In the genomic region with DNA sequence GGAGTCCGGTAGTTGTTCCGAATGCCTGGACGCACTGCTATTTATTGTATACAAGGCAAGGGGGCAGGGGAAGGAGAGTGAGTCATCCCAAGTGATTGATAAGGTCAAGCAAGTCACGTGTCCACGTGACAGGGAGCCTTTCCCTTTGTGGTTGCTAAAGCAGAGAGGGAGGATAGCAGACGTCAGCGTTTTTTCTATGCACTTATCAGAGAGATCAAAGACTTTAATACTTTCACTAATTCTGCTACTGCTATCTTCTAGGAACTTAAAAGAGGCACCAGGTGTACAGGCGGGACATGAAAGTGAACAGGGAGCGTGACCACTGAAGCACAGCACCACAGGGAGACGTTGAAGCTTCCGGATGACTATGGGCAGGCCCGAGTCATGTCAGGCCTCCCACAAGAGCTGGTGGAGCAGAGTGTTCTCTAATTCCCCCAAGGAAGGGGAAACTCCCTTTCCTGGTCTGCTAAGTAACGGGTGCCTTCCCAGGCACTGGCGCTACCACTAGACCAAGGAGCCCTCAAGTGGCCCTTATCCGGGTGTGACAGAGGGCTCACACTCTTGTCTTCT, we compare ENCODE assay signal across 2 cellular contexts.
TF ChIP-seq lines count a peak whose summit lies in the region.
"Not testable (repeated sequence)": the region's sequence is repeated elsewhere in the genome, so short reads cannot be mapped to it uniquely, and the experiment has no call there.

No MANE protein-coding gene starts in this region.

TF ChIP-seq in HEK293, 187 proteins besides CTCF, POLR2A, EP300 and RAD21:
- TF ChIP-seq ZNF366 (tag by site-specific recombination; conservative IDR thresholded peaks at IDR 0.05) (0 out of 2 replicates have a peak, but pooled peaks have one; percentile 22), ZEB2 (tag by site-specific recombination; IDR thresholded peaks at IDR 0.05) (0 out of 2 replicates have a peak, but pooled peaks have one; percentile 30), WT1 (tag by site-specific recombination; IDR thresholded peaks at IDR 0.05) (peak; percentile 47), ZNF394 (tag by site-specific recombination; IDR thresholded peaks at IDR 0.05; ENCODE audit: borderline replicate concordance) (0 out of 2 replicates have a peak, but pooled peaks have one; percentile 20), ZBTB8A (tag by site-specific recombination; IDR thresholded peaks at IDR 0.05) (peak; percentile 76), PRDM1 (tag by site-specific recombination; IDR thresholded peaks at IDR 0.05) (peak; percentile 37; the same call in 1 of the 2 replicates), OSR2 (tag by site-specific recombination; IDR thresholded peaks at IDR 0.05) (0 out of 2 replicates have a peak, but pooled peaks have one; percentile 32), KLF10 (tag by site-specific recombination; IDR thresholded peaks at IDR 0.05) (0 out of 2 replicates have a peak, but pooled peaks have one; percentile 33), ZFP69B (tag by site-specific recombination; IDR thresholded peaks at IDR 0.05) (0 out of 2 replicates have a peak, but pooled peaks have one; percentile 48), ZNF629 (tag by site-specific recombination; IDR thresholded peaks at IDR 0.05) (0 out of 2 replicates have a peak, but pooled peaks have one; percentile 40), KLF8 (tag by site-specific recombination; IDR thresholded peaks at IDR 0.05) (0 out of 2 replicates have a peak, but pooled peaks have one; percentile 16), TCF7L2 (IDR thresholded peaks at IDR 0.05; ENCODE audit: borderline replicate concordance, low read depth, low read length) (peak; percentile 95), SP7 (tag by site-specific recombination; IDR thresholded peaks at IDR 0.05) (0 out of 2 replicates have a peak, but pooled peaks have one; percentile 48)
- TF ChIP-seq, protein P1, sequence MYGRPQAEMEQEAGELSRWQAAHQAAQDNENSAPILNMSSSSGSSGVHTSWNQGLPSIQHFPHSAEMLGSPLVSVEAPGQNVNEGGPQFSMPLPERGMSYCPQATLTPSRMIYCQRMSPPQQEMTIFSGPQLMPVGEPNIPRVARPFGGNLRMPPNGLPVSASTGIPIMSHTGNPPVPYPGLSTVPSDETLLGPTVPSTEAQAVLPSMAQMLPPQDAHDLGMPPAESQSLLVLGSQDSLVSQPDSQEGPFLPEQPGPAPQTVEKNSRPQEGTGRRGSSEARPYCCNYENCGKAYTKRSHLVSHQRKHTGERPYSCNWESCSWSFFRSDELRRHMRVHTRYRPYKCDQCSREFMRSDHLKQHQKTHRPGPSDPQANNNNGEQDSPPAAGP (tag by site-specific recombination; IDR thresholded peaks at IDR 0.05): peak; percentile 32; the same call in 1 of the 2 replicates
- TF ChIP-seq, protein P2, sequence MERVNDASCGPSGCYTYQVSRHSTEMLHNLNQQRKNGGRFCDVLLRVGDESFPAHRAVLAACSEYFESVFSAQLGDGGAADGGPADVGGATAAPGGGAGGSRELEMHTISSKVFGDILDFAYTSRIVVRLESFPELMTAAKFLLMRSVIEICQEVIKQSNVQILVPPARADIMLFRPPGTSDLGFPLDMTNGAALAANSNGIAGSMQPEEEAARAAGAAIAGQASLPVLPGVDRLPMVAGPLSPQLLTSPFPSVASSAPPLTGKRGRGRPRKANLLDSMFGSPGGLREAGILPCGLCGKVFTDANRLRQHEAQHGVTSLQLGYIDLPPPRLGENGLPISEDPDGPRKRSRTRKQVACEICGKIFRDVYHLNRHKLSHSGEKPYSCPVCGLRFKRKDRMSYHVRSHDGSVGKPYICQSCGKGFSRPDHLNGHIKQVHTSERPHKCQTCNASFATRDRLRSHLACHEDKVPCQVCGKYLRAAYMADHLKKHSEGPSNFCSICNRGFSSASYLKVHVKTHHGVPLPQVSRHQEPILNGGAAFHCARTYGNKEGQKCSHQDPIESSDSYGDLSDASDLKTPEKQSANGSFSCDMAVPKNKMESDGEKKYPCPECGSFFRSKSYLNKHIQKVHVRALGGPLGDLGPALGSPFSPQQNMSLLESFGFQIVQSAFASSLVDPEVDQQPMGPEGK (tag by site-specific recombination; IDR thresholded peaks at IDR 0.05): 0 out of 2 replicates have a peak, but pooled peaks have one; percentile 43
- TF ChIP-seq, protein P3, sequence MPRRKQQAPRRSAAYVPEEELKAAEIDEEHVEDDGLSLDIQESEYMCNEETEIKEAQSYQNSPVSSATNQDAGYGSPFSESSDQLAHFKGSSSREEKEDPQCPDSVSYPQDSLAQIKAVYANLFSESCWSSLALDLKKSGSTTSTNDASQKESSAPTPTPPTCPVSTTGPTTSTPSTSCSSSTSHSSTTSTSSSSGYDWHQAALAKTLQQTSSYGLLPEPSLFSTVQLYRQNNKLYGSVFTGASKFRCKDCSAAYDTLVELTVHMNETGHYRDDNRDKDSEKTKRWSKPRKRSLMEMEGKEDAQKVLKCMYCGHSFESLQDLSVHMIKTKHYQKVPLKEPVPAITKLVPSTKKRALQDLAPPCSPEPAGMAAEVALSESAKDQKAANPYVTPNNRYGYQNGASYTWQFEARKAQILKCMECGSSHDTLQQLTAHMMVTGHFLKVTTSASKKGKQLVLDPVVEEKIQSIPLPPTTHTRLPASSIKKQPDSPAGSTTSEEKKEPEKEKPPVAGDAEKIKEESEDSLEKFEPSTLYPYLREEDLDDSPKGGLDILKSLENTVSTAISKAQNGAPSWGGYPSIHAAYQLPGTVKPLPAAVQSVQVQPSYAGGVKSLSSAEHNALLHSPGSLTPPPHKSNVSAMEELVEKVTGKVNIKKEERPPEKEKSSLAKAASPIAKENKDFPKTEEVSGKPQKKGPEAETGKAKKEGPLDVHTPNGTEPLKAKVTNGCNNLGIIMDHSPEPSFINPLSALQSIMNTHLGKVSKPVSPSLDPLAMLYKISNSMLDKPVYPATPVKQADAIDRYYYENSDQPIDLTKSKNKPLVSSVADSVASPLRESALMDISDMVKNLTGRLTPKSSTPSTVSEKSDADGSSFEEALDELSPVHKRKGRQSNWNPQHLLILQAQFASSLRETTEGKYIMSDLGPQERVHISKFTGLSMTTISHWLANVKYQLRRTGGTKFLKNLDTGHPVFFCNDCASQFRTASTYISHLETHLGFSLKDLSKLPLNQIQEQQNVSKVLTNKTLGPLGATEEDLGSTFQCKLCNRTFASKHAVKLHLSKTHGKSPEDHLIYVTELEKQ (tag by site-specific recombination; IDR thresholded peaks at IDR 0.05; ENCODE audit: borderline replicate concordance): peak; percentile 71; the same call in 1 of the 2 replicates
TF ChIP-seq in HEK293: peak in this region for 16; not testable (repeated sequence) for 171.

TF ChIP-seq in HepG2, 621 proteins besides CTCF, POLR2A, EP300 and RAD21 (continues in another document):
- TF ChIP-seq, protein P4, sequence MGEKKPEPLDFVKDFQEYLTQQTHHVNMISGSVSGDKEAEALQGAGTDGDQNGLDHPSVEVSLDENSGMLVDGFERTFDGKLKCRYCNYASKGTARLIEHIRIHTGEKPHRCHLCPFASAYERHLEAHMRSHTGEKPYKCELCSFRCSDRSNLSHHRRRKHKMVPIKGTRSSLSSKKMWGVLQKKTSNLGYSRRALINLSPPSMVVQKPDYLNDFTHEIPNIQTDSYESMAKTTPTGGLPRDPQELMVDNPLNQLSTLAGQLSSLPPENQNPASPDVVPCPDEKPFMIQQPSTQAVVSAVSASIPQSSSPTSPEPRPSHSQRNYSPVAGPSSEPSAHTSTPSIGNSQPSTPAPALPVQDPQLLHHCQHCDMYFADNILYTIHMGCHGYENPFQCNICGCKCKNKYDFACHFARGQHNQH (CRISPR knock-in tag; IDR thresholded peaks at IDR 0.05): 0 out of 2 replicates have a peak, but pooled peaks have one; percentile 19
- TF ChIP-seq ARNTL (CRISPR knock-in tag; IDR thresholded peaks at IDR 0.05) (peak; percentile 96), NR2F1 (CRISPR knock-in tag; IDR thresholded peaks at IDR 0.05) (peak; percentile 16 to 70; a peak in 2 of 4 replicates), GATAD2A (CRISPR knock-in tag; IDR thresholded peaks at IDR 0.05) (peak; percentile 72), ZNF772 (CRISPR knock-in tag; IDR thresholded peaks at IDR 0.05) (0 out of 2 replicates have a peak, but pooled peaks have one; percentile 13), KDM2A (CRISPR knock-in tag; IDR thresholded peaks at IDR 0.05; ENCODE audit: borderline replicate concordance, low read depth) (0 out of 2 replicates have a peak, but pooled peaks have one; percentile 32), TGIF2 (CRISPR knock-in tag; IDR thresholded peaks at IDR 0.05) (peak; percentile 80), RFX5 (IDR thresholded peaks at IDR 0.05; ENCODE audit: low read depth, low read length) (peak; percentile 46; the same call in 1 of the 2 replicates), CREM (IDR thresholded peaks at IDR 0.05) (peak; percentile 56; the same call in 1 of the 2 replicates), JUNB (CRISPR knock-in tag; IDR thresholded peaks at IDR 0.05; ENCODE audit: borderline replicate concordance) (peak; percentile 86; the same call in 1 of the 2 replicates), ZBTB7B (CRISPR knock-in tag; IDR thresholded peaks at IDR 0.05) (0 out of 2 replicates have a peak, but pooled peaks have one; percentile 21), FOSL1 (CRISPR knock-in tag; IDR thresholded peaks at IDR 0.05; ENCODE audit: borderline replicate concordance) (peak; percentile 91; the same call in 1 of the 2 replicates), FOXK1 (CRISPR knock-in tag; IDR thresholded peaks at IDR 0.05; ENCODE audit: borderline replicate concordance, low read depth) (peak; percentile 33; the same call in 1 of the 2 replicates), TEAD3 (CRISPR knock-in tag; optimal IDR thresholded peaks at IDR 0.05; ENCODE audit: borderline replicate concordance) (peak; percentile 31), REPIN1 (CRISPR knock-in tag; IDR thresholded peaks at IDR 0.05; ENCODE audit: borderline replicate concordance, low read depth) (0 out of 2 replicates have a peak, but pooled peaks have one; percentile 32), BORCS8-MEF2B (CRISPR knock-in tag; IDR thresholded peaks at IDR 0.05) (0 out of 2 replicates have a peak, but pooled peaks have one; percentile 37)
- TF ChIP-seq, protein P5, sequence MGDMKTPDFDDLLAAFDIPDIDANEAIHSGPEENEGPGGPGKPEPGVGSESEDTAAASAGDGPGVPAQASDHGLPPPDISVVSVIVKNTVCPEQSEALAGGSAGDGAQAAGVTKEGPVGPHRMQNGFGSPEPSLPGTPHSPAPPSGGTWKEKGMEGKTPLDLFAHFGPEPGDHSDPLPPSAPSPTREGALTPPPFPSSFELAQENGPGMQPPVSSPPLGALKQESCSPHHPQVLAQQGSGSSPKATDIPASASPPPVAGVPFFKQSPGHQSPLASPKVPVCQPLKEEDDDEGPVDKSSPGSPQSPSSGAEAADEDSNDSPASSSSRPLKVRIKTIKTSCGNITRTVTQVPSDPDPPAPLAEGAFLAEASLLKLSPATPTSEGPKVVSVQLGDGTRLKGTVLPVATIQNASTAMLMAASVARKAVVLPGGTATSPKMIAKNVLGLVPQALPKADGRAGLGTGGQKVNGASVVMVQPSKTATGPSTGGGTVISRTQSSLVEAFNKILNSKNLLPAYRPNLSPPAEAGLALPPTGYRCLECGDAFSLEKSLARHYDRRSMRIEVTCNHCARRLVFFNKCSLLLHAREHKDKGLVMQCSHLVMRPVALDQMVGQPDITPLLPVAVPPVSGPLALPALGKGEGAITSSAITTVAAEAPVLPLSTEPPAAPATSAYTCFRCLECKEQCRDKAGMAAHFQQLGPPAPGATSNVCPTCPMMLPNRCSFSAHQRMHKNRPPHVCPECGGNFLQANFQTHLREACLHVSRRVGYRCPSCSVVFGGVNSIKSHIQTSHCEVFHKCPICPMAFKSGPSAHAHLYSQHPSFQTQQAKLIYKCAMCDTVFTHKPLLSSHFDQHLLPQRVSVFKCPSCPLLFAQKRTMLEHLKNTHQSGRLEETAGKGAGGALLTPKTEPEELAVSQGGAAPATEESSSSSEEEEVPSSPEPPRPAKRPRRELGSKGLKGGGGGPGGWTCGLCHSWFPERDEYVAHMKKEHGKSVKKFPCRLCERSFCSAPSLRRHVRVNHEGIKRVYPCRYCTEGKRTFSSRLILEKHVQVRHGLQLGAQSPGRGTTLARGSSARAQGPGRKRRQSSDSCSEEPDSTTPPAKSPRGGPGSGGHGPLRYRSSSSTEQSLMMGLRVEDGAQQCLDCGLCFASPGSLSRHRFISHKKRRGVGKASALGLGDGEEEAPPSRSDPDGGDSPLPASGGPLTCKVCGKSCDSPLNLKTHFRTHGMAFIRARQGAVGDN (CRISPR knock-in tag; IDR thresholded peaks at IDR 0.05): peak; percentile 13; the same call in 1 of the 2 replicates
- not testable (repeated sequence) for TF ChIP-seq CREM (CRISPR knock-in tag; IDR thresholded peaks at IDR 0.05)
- TF ChIP-seq, protein P6, sequence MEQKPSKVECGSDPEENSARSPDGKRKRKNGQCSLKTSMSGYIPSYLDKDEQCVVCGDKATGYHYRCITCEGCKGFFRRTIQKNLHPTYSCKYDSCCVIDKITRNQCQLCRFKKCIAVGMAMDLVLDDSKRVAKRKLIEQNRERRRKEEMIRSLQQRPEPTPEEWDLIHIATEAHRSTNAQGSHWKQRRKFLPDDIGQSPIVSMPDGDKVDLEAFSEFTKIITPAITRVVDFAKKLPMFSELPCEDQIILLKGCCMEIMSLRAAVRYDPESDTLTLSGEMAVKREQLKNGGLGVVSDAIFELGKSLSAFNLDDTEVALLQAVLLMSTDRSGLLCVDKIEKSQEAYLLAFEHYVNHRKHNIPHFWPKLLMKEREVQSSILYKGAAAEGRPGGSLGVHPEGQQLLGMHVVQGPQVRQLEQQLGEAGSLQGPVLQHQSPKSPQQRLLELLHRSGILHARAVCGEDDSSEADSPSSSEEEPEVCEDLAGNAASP (CRISPR knock-in tag; IDR thresholded peaks at IDR 0.05; ENCODE audit: borderline replicate concordance): 0 out of 2 replicates have a peak, but pooled peaks have one; percentile 41
- TF ChIP-seq, protein P7, sequence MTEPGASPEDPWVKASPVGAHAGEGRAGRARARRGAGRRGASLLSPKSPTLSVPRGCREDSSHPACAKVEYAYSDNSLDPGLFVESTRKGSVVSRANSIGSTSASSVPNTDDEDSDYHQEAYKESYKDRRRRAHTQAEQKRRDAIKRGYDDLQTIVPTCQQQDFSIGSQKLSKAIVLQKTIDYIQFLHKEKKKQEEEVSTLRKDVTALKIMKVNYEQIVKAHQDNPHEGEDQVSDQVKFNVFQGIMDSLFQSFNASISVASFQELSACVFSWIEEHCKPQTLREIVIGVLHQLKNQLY (CRISPR knock-in tag; IDR thresholded peaks at IDR 0.05): peak; percentile 95
- TF ChIP-seq, protein P8, sequence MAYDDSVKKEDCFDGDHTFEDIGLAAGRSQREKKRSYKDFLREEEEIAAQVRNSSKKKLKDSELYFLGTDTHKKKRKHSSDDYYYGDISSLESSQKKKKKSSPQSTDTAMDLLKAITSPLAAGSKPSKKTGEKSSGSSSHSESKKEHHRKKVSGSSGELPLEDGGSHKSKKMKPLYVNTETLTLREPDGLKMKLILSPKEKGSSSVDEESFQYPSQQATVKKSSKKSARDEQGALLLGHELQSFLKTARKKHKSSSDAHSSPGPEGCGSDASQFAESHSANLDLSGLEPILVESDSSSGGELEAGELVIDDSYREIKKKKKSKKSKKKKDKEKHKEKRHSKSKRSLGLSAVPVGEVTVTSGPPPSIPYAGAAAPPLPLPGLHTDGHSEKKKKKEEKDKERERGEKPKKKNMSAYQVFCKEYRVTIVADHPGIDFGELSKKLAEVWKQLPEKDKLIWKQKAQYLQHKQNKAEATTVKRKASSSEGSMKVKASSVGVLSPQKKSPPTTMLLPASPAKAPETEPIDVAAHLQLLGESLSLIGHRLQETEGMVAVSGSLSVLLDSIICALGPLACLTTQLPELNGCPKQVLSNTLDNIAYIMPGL (CRISPR knock-in tag; IDR thresholded peaks at IDR 0.05; ENCODE audit: borderline replicate concordance in 1 of 2, low read depth in 1 of 2): 0 out of 4 replicates have a peak, but pooled peaks of 1 of the 2 experiments have one; percentile 25
